Comparison of ENCODE assay signal across 10 cellular contexts in genomic region chr9:130432796-130433167, GRCh38. TPM values are rescaled to one million over a fixed set of nuclear protein-coding genes. Genes with fewer than 3 reads are reported as not detected.
A peak's percentile ranks its signal among the peaks of the same experiment; 100 is the strongest.
DNase-seq lines count a peak whose midpoint lies in the region; ATAC-seq, FAIRE-seq and TF ChIP-seq lines count a peak whose summit lies in the region.
"Had no signal": no experiment of that assay in that cellular context is flagged by ENCODE, and none has a peak within 500 bp of the region (broad histone marks: within the 10 kb centered on the region; RNA-seq: fewer than 3 reads in every experiment).

No MANE protein-coding gene starts in this region.

- TF ChIP-seq CTCF in vagina (IDR thresholded peaks at IDR 0.05) = no peak

- peak overlapping the region; percentile 27 for H3K4me3 ChIP-seq in mesodermal cell (ENCODE audit: extremely low read depth, insufficient read depth, low read length, poor library complexity, severe bottlenecking)
- peak overlapping the region; percentile 20 to 31 for H3K4me3 ChIP-seq in vagina

- TF ChIP-seq POLR2A in vagina (IDR thresholded peaks at IDR 0.05) = no peak

- intact Hi-C loops in vagina (cut with DNase I) = no loop called here

- H3K4me1 ChIP-seq in mesodermal cell (ENCODE audit: control insufficient read depth, insufficient read depth, low read length, poor library complexity, severe bottlenecking) = no peaks in the 10 kb centered on the region
- peaks cover 15% of the 10 kb centered on the region for H3K4me1 ChIP-seq in vagina

- peak overlapping the region; percentile 5 for H3K4me3 Mint-ChIP-seq in stimulated activated naive CD8-positive, alpha-beta T cell treated with anti-CD3 and anti-CD28 coated beads, Interleukin-15, Interleukin-2, amounts not matched to agents 100 ng/mL and 50 ng/mL, for 24 hours
- H3K4me3 Mint-ChIP-seq in effector memory CD8-positive, alpha-beta T cell = peak overlapping the region; percentile 6 to 51

- H3K36me3 Mint-ChIP-seq in stimulated activated naive CD8-positive, alpha-beta T cell treated with anti-CD3 and anti-CD28 coated beads, Interleukin-15, Interleukin-2, amounts not matched to agents 100 ng/mL and 50 ng/mL, for 24 hours (ENCODE audit: low read depth) = no peaks in the 10 kb centered on the region
- no peaks in the 10 kb centered on the region for H3K36me3 Mint-ChIP-seq in effector memory CD8-positive, alpha-beta T cell (ENCODE audit: insufficient read depth)

- H3K27ac Mint-ChIP-seq in stimulated activated naive CD8-positive, alpha-beta T cell treated with anti-CD3 and anti-CD28 coated beads, Interleukin-15, Interleukin-2, amounts not matched to agents 100 ng/mL and 50 ng/mL, for 24 hours = no peak overlapping the region
- no peak overlapping the region for H3K27ac Mint-ChIP-seq in effector memory CD8-positive, alpha-beta T cell

- H3K4me1 Mint-ChIP-seq in stimulated activated naive CD8-positive, alpha-beta T cell treated with anti-CD3 and anti-CD28 coated beads, Interleukin-15, Interleukin-2, amounts not matched to agents 100 ng/mL and 50 ng/mL, for 24 hours (ENCODE audit: low read depth) = peaks cover 4% of the 10 kb centered on the region
- H3K4me1 Mint-ChIP-seq in effector memory CD8-positive, alpha-beta T cell (ENCODE audit: low read depth in 2 of 2) = peaks cover 0 to 4% of the 10 kb centered on the region in 2 donors

- H3K9me3 ChIP-seq in mesodermal cell (ENCODE audit: control insufficient read depth, low read length) (peaks cover 3% of the 10 kb centered on the region), vagina (no peaks in the 10 kb centered on the region)
- H3K9me3 ChIP-seq: adrenal gland had no signal

- no peak for ATAC-seq in stimulated activated naive CD8-positive, alpha-beta T cell treated with anti-CD3 and anti-CD28 coated beads, Interleukin-15, Interleukin-2, amounts not matched to agents 100 U/mL and 50 U/mL, for 24 hours
- ATAC-seq in effector memory CD8-positive, alpha-beta T cell (replicated peaks) = no peak
- no peak for ATAC-seq in HG03565 (IDR thresholded peaks at IDR 0.05; ENCODE audit: unreplicated experiment)
- no peak for ATAC-seq in esophagus mucosa

- no peaks in the 10 kb centered on the region for H3K27me3 ChIP-seq in vagina
- H3K27me3 ChIP-seq: adrenal gland had no signal

- FAIRE-seq in RCC 7860 (lab: Jason Lieb, UNC) = no peak

- peaks cover 25% of the 10 kb centered on the region for H3K27me3 Mint-ChIP-seq in stimulated activated naive CD8-positive, alpha-beta T cell treated with anti-CD3 and anti-CD28 coated beads, Interleukin-15, Interleukin-2, amounts not matched to agents 100 ng/mL and 50 ng/mL, for 24 hours
- H3K27me3 Mint-ChIP-seq in effector memory CD8-positive, alpha-beta T cell = peaks cover 51 to 92% of the 10 kb centered on the region in 2 donors

- 62 to 66% methylated on average over 12 to 15 of the region's 16 CpGs for WGBS in mesodermal cell (ENCODE audit: insufficient coverage in 2 of 2), 2 experiments

- H3K27ac ChIP-seq in mesodermal cell (ENCODE audit: low read depth, low read length, severe bottlenecking) (no peak overlapping the region), vagina (no peak overlapping the region)
- H3K27ac ChIP-seq: adrenal gland, C4-2B had no signal

- H3K36me3 ChIP-seq in mesodermal cell (ENCODE audit: control insufficient read depth, insufficient read depth, low read length) (no peaks in the 10 kb centered on the region), vagina (no peaks in the 10 kb centered on the region)
- H3K36me3 ChIP-seq: adrenal gland had no signal

- no peaks in the 10 kb centered on the region for H3K9me3 Mint-ChIP-seq in stimulated activated naive CD8-positive, alpha-beta T cell treated with anti-CD3 and anti-CD28 coated beads, Interleukin-15, Interleukin-2, amounts not matched to agents 100 ng/mL and 50 ng/mL, for 24 hours
- no peaks in the 10 kb centered on the region for H3K9me3 Mint-ChIP-seq in effector memory CD8-positive, alpha-beta T cell

- no peak for DNase-seq in stimulated activated naive CD8-positive, alpha-beta T cell treated with anti-CD3 and anti-CD28 coated beads, Interleukin-15, Interleukin-2, amounts not matched to agents 100 U/mL and 50 U/mL, for 24 hours
- no peak for DNase-seq in effector memory CD8-positive, alpha-beta T cell
- DNase-seq in vagina (ENCODE audit: extremely low spot score in 2 of 2) (no peak), RCC 7860 (ENCODE audit: low spot score) (no peak)

RNA-seq across cellular contexts. Expression of gene ASS1, which starts 12.0 kb away (rescaled TPM):
- 36.3 TPM for polyA plus RNA-seq in mesodermal cell (2013, experiment 1 of 2)
- polyA plus RNA-seq in mesodermal cell (2013, experiment 2 of 2) = 19.8 TPM
- total RNA-seq in vagina = 84.0 TPM
- total RNA-seq in esophagus mucosa = 101 TPM
